In the genomic region with DNA sequence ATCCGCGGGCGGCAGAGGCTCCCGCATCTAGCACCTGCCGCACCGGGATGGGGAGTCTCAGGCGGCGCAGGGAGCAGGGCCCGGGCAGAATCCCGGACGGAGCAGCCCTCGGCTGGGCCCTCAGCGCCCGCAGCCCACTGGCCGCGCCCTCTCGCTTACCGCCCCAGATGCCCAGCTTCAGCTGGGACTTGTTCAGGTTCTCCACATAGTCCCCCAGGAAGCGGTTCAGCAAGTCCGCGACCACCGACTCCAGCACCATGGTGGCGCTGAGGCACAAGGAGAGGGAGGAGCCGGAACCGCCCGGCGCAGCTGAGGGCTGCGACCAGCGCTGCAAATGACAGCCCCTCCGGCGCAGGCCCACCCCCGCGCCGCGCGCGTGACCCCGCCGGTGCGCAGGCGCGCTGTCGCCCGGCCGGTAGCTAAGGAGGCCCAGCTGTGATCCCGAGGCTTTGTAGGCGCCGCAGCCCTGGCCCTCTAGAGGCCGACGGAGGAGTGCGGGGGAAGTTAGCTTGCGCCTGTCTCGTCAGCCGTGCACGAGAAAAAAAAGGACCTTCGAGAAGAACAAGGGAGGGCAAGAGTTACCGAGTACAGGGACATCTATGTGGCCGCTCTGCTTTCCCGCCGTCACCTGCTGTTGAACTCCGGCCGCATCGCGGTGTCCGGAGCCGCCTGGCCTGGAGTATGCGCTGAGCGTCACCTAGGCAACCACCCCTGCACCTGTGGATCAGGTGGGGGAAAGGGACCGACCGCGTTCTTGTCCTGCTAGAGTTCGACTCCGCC, we compare ENCODE assay signal across 8 cellular contexts. TPM values are rescaled to one million over a fixed set of nuclear protein-coding genes. Genes with fewer than 3 reads are reported as not detected.
DNase-seq lines count a peak whose midpoint lies in the region; ATAC-seq, FAIRE-seq and TF ChIP-seq lines count a peak whose summit lies in the region.

TSS of gene VPS13C (minus strand) at position 332 of the 780 bp plus-strand sequence. CDS start at position 259, 73 bp downstream.

- H3K4me1 ChIP-seq in adrenal gland (replicated peaks in 1 of 2) = peaks cover 0 to 20% of the 10 kb centered on the region in 2 donors
- peaks cover 0 to 38% (median 20%) of the 10 kb centered on the region in 9 donors for H3K4me1 ChIP-seq in heart right ventricle

- H3K4me3 ChIP-seq in adrenal gland = peak within 1 kb of the TSS; percentile 3 to 98 (median 84)
- H3K4me3 ChIP-seq in heart right ventricle = peak within 1 kb of the TSS; percentile 62 to 98 (median 89)

- H3K27ac Mint-ChIP-seq in T-cell = peak within 1 kb of the TSS; percentile 92 to 98
- H3K27ac Mint-ChIP-seq in progenitor cell of endocrine pancreas = peak within 1 kb of the TSS; percentile 94

- DNase-seq in GM12891 (ENCODE audit: insufficient read length, low spot score) = peak; percentile 81
- DNase-seq in NCI-H1417 treated with DMSO at 0.1 percent for 48 hours (lab: John Stamatoyannopoulos, UW) = peak; percentile 85
- DNase-seq in T-cell = peak; percentile 82 to 93 (median 87)
- DNase-seq in adrenal gland = peak; percentile 93 to 97 (median 94)
- peak; percentile 93 for DNase-seq in heart right ventricle
- DNase-seq in progenitor cell of endocrine pancreas (ENCODE audit: low spot score, unreplicated experiment) = peak; percentile 93
- peak; percentile 92 for DNase-seq in ureter (ENCODE audit: low spot score)

- H3K9me3 Mint-ChIP-seq in T-cell (no peaks in the 10 kb centered on the region), progenitor cell of endocrine pancreas (ENCODE audit: low read depth) (no peaks in the 10 kb centered on the region)

- H3K27ac ChIP-seq in adrenal gland (peak within 1 kb of the TSS; percentile 87 to 98 (median 90)), heart right ventricle (peak within 1 kb of the TSS; percentile 66 to 96 (median 93))

- no peaks in the 10 kb centered on the region for H3K27me3 ChIP-seq in adrenal gland
- H3K27me3 ChIP-seq in heart right ventricle = peaks cover 0 to 5% (median 0%) of the 10 kb centered on the region in 7 donors

- H3K4me1 Mint-ChIP-seq in T-cell (peaks cover 53 to 55% (median 55%) of the 10 kb centered on the region in 3 donors), progenitor cell of endocrine pancreas (ENCODE audit: low read depth) (peaks cover 8% of the 10 kb centered on the region)

- H3K36me3 ChIP-seq in adrenal gland (replicated peaks in 1 of 2) (no peaks in the 10 kb centered on the region), heart right ventricle (peaks cover 0 to 3% (median 0%) of the 10 kb centered on the region in 9 donors)

- POLR2A ChIA-PET in T-cell (lab: Charles Lee) = interaction anchor here in 1 of 2 donors (0.6 to 1.0 kb wide), 2 partner anchors 16 to 200 kb away, joined by 3 to 11 read pairs; no protein-coding TSS in a partner anchor

- peak; percentile 97 for FAIRE-seq in GM12891 (lab: Jason Lieb, UNC)

- TF ChIP-seq POLR2A in GM12891 (IDR thresholded peaks at IDR 0.05; ENCODE audit: low read depth, low read length) = peak; percentile 74
- peak; percentile 75 to 91 for TF ChIP-seq POLR2A in adrenal gland (IDR thresholded peaks at IDR 0.05)

- WGBS in adrenal gland, 4 donors = 0 to 1% (median 0%) methylated on average over 16 to 73 of the region's 73 CpGs
- 0% methylated on average over 73 of the region's 73 CpGs for WGBS in heart right ventricle, 2 donors

- peak; percentile 91 for ATAC-seq in HG02798 (IDR thresholded peaks at IDR 0.05; ENCODE audit: poor library complexity, unreplicated experiment)
- peak; percentile 88 to 95 (median 93) for ATAC-seq in T-cell (replicated peaks in 1 of 4)
- peak; percentile 99 to 100 (median 99) for ATAC-seq in heart right ventricle

- peaks cover 0 to 3% of the 10 kb centered on the region in 2 donors for H3K27me3 Mint-ChIP-seq in T-cell
- peaks cover 36% of the 10 kb centered on the region for H3K27me3 Mint-ChIP-seq in progenitor cell of endocrine pancreas

- H3K4me3 Mint-ChIP-seq in T-cell (peak within 1 kb of the TSS; percentile 91 to 99 (median 96)), progenitor cell of endocrine pancreas (ENCODE audit: low read depth) (peak within 1 kb of the TSS; percentile 96)

- CTCF ChIA-PET in T-cell (lab: Charles Lee) = interaction anchor here (0.5 to 1.8 kb wide), 12 partner anchors 8 to 1564 kb away, joined by 3 to 8 read pairs (median 3); no protein-coding TSS in a partner anchor

- H3K9me3 ChIP-seq in adrenal gland (replicated peaks in 1 of 3) (no peaks in the 10 kb centered on the region), heart right ventricle (no peaks in the 10 kb centered on the region)

- TF ChIP-seq CTCF in adrenal gland (IDR thresholded peaks at IDR 0.05) (peak; percentile 51 to 95 (median 74)), heart right ventricle (IDR thresholded peaks at IDR 0.05) (peak; percentile 58 to 88 (median 83)), progenitor cell of endocrine pancreas (IDR thresholded peaks at IDR 0.05; ENCODE audit: unreplicated experiment) (peak; percentile 85)

- intact Hi-C loops in adrenal gland (cut with DNase I) (loop anchor here in 1 of 2 donors (10.0 kb wide), 2 partner anchors 186 to 244 kb away; no protein-coding TSS in a partner anchor), heart right ventricle (cut with DNase I) (loop anchor here in 3 of 10 donors (5.0 to 10.0 kb wide), 3 partner anchors 57 to 194 kb away; no protein-coding TSS in a partner anchor)

- H3K36me3 Mint-ChIP-seq in T-cell (peaks cover 2% of the 10 kb centered on the region), progenitor cell of endocrine pancreas (ENCODE audit: insufficient read depth) (peaks cover 2% of the 10 kb centered on the region)

TF ChIP-seq in GM12891, 5 proteins besides CTCF, POLR2A, EP300 and RAD21:
- peak; percentile 76 for TF ChIP-seq POLR2AphosphoS5 (IDR thresholded peaks at IDR 0.05; ENCODE audit: low read depth, low read length)
- TF ChIP-seq TAF1 (IDR thresholded peaks at IDR 0.05; ENCODE audit: low read depth, low read length) = peak; percentile 59; the same call in 1 of the 2 replicates
- TF ChIP-seq PAX5 (IDR thresholded peaks at IDR 0.05; ENCODE audit: insufficient read depth, low read length, severe bottlenecking) = peak; percentile 34
- 0 out of 2 replicates have a peak, but pooled peaks have one; percentile 50 for TF ChIP-seq POU2F2 (IDR thresholded peaks at IDR 0.05; ENCODE audit: low read depth, low read length)
- TF ChIP-seq SPI1 (IDR thresholded peaks at IDR 0.05; ENCODE audit: low read depth, low read length) = peak; percentile 28; the same call in 1 of the 2 replicates

RNA-seq across cellular contexts. Expression of gene VPS13C, which starts in this region (rescaled TPM):
- 13.4 TPM for polyA plus RNA-seq in GM12891 (2012; ENCODE audit: low read depth, missing spikeins)
- total RNA-seq in T-cell (100 to 1,000 TPM in 3 of 5 donors, 10 to 100 TPM in 2; 84.4 to 136 (median 117) TPM), adrenal gland (100 to 1,000 TPM in 2 of 8 donors, 10 to 100 TPM in 6; 43.1 to 114 (median 57.7) TPM), heart right ventricle (10 to 100 TPM; 28.5 to 59.0 (median 43.4) TPM), progenitor cell of endocrine pancreas (47.7 and 57.1 TPM in 2 replicates), ureter (166 TPM)
- polyA plus RNA-seq in adrenal gland (10 to 100 TPM; 18.9 to 29.6 (median 24.9) TPM), heart right ventricle (10 to 100 TPM in 1 of 2 donors, 1 to 10 TPM in 1; 7.3 to 25.9 TPM)

Comparison
In these comparisons a context has a peak if more than half of its experiments do, and no peak if none do; other contexts are left out.
1. Peak in every context shown above with its lines: DNase-seq, ATAC-seq, H3K4me3 ChIP-seq and H3K27ac ChIP-seq.